25 cellular contexts compared by ENCODE assay signal in the genomic region with DNA sequence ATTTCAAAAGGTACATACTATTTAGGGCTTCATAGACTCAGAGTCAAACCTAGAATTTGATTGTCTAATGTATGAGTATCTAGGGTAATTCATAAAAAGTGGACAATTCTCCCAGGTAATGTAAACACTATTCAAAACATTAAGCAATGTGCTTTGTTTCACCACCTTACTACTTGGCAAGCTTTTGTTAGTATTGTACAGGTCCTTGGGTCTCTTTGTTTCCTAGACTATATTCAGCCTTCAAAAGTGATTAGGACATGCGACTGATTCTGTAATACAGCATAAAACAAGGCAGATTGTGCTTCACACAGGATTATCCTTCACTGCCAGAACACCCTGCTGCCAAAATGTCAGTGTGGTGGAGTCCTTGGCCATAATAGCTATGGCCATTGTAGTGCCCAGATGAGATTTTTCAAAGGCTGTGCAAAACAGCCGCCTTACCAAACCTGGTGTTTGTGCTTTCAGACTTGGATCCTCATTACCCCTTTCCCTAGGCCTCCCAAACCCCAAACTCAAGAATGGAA.
"Had no signal": no experiment of that assay in that cellular context is flagged by ENCODE, and none has a peak within 500 bp of the region (broad histone marks: within the 10 kb centered on the region; RNA-seq: fewer than 3 reads in every experiment).

No MANE protein-coding gene starts in this region.

- H3K27me3 Mint-ChIP-seq: dendritic cell treated with granulocyte-macrophage colony-stimulating factor and Interleukin-4, amounts not matched to agents 40 ng/mL and 50 ng/mL, for 4 days; progenitor cell of endocrine pancreas had no signal

- H3K4me1 Mint-ChIP-seq: activated B cell treated with CpG ODN at 0.5 μM for 24 hours; activated naive CD8-positive, alpha-beta T cell treated with anti-CD3 and anti-CD28 coated beads, Interleukin-2, amount 10 ng/mL, durations not matched to agents 7 days and 5 days; memory B cell had no signal

- H3K27me3 ChIP-seq: cardiac muscle cell, hepatocyte, right atrium auricular region, upper lobe of left lung had no signal

- DNase-seq: activated B cell treated with CpG ODN at 0.5 μM for 24 hours; activated CD4-positive, alpha-beta T cell treated with anti-CD3 and anti-CD28 coated beads for 36 hours; activated CD4-positive, alpha-beta T cell treated with anti-CD3 and anti-CD28 coated beads, Interleukin-2, amount 50 U/mL, for 48 hours; activated CD8-positive, alpha-beta memory T cell treated with anti-CD3 and anti-CD28 coated beads, Interleukin-2, amount 50 U/mL, for 48 hours; activated effector memory CD4-positive, alpha-beta T cell treated with Interleukin-2 at 50 U/mL for 16 hours; activated naive CD4-positive, alpha-beta T cell treated with anti-CD3 and anti-CD28 coated beads for 36 hours; activated naive CD8-positive, alpha-beta T cell treated with anti-CD3 and anti-CD28 coated beads, Interleukin-2, amount 10 ng/mL, durations not matched to agents 7 days and 5 days; activated T-cell treated with anti-CD3 and anti-CD28 coated beads, Interleukin-2, amount 50 U/mL, for 72 hours; amygdala; effector CD4-positive, alpha-beta T cell; foreskin melanocyte; kidney glomerular epithelial cell; left ventricle myocardium superior; stimulated activated CD4-positive, alpha-beta T cell treated with anti-CD3 and anti-CD28 coated beads, Interleukin-4, amount 100 ng/mL, for 24 hours; stimulated activated naive CD4-positive, alpha-beta T cell treated with Interleukin-2 at 50 U/mL for 16 hours; T1000; upper lobe of left lung had no signal

- ATAC-seq: activated CD4-positive, alpha-beta T cell treated with anti-CD3 and anti-CD28 coated beads for 36 hours; activated T-cell treated with anti-CD3 and anti-CD28 coated beads, Interleukin-2, amount 50 U/mL, for 72 hours; left ventricle myocardium superior; natural killer cell treated with Interleukin-12 subunit alpha and Interleukin-12 subunit beta and Interleukin-15 and Interleukin-18, amount 100 ng/mL, for 72 hours had no signal

- H3K36me3 ChIP-seq: cardiac muscle cell, right atrium auricular region, upper lobe of left lung had no signal

- H3K4me2 ChIP-seq: hepatocyte had no signal

- H3K27ac ChIP-seq: cardiac muscle cell, hepatocyte, right atrium auricular region, upper lobe of left lung had no signal

- H3K27ac Mint-ChIP-seq: activated B cell treated with CpG ODN at 0.5 μM for 24 hours; activated CD4-positive, alpha-beta T cell treated with anti-CD3 and anti-CD28 coated beads for 36 hours; activated naive CD4-positive, alpha-beta T cell treated with anti-CD3 and anti-CD28 coated beads for 36 hours; activated naive CD8-positive, alpha-beta T cell treated with anti-CD3 and anti-CD28 coated beads, Interleukin-2, amount 10 ng/mL, durations not matched to agents 7 days and 5 days; activated T-cell treated with anti-CD3 and anti-CD28 coated beads, Interleukin-2, amount 50 U/mL, for 72 hours; dendritic cell treated with granulocyte-macrophage colony-stimulating factor and Interleukin-4, amounts not matched to agents 40 ng/mL and 50 ng/mL, for 4 days; memory B cell; natural killer cell treated with Interleukin-12 subunit alpha and Interleukin-12 subunit beta and Interleukin-15 and Interleukin-18, amount 100 ng/mL, for 72 hours; progenitor cell of endocrine pancreas; T-helper 1 cell treated with Interleukin-12 subunit alpha and Interleukin-12 subunit beta and Interleukin-4 antibody, amounts not matched to agents 30 μg/mL and 1 μg/mL, for 36 hours had no signal

- H3K79me2 ChIP-seq: hepatocyte had no signal

- H3K36me3 Mint-ChIP-seq: activated naive CD8-positive, alpha-beta T cell treated with anti-CD3 and anti-CD28 coated beads, Interleukin-2, amount 10 ng/mL, durations not matched to agents 7 days and 5 days; memory B cell; natural killer cell treated with Interleukin-12 subunit alpha and Interleukin-12 subunit beta and Interleukin-15 and Interleukin-18, amount 100 ng/mL, for 72 hours had no signal

- H3K9me3 Mint-ChIP-seq: activated B cell treated with CpG ODN at 0.5 μM for 24 hours; activated naive CD4-positive, alpha-beta T cell treated with anti-CD3 and anti-CD28 coated beads for 36 hours; activated naive CD8-positive, alpha-beta T cell treated with anti-CD3 and anti-CD28 coated beads, Interleukin-2, amount 10 ng/mL, durations not matched to agents 7 days and 5 days; activated T-cell treated with anti-CD3 and anti-CD28 coated beads, Interleukin-2, amount 50 U/mL, for 72 hours; dendritic cell treated with granulocyte-macrophage colony-stimulating factor and Interleukin-4, amounts not matched to agents 40 ng/mL and 50 ng/mL, for 4 days; memory B cell; natural killer cell treated with Interleukin-12 subunit alpha and Interleukin-12 subunit beta and Interleukin-15 and Interleukin-18, amount 100 ng/mL, for 72 hours; T-helper 1 cell treated with Interleukin-12 subunit alpha and Interleukin-12 subunit beta and Interleukin-4 antibody, amounts not matched to agents 30 μg/mL and 1 μg/mL, for 36 hours had no signal

- H3K4me1 ChIP-seq: right atrium auricular region, upper lobe of left lung had no signal

- H2AFZ ChIP-seq: hepatocyte had no signal

- H3K9me3 ChIP-seq: right atrium auricular region, upper lobe of left lung had no signal

- H3K4me3 Mint-ChIP-seq: activated B cell treated with CpG ODN at 0.5 μM for 24 hours; activated CD4-positive, alpha-beta T cell treated with anti-CD3 and anti-CD28 coated beads for 36 hours; activated naive CD4-positive, alpha-beta T cell treated with anti-CD3 and anti-CD28 coated beads for 36 hours; activated naive CD8-positive, alpha-beta T cell treated with anti-CD3 and anti-CD28 coated beads, Interleukin-2, amount 10 ng/mL, durations not matched to agents 7 days and 5 days; activated T-cell treated with anti-CD3 and anti-CD28 coated beads, Interleukin-2, amount 50 U/mL, for 72 hours; dendritic cell treated with granulocyte-macrophage colony-stimulating factor and Interleukin-4, amounts not matched to agents 40 ng/mL and 50 ng/mL, for 4 days; memory B cell; natural killer cell treated with Interleukin-12 subunit alpha and Interleukin-12 subunit beta and Interleukin-15 and Interleukin-18, amount 100 ng/mL, for 72 hours; T-helper 1 cell treated with Interleukin-12 subunit alpha and Interleukin-12 subunit beta and Interleukin-4 antibody, amounts not matched to agents 30 μg/mL and 1 μg/mL, for 36 hours had no signal

- H3K4me3 ChIP-seq: cardiac muscle cell, hepatocyte, right atrium auricular region, upper lobe of left lung had no signal
